In genomic region chr12:13530966-13531365, GRCh38 we compare ENCODE assay signal across 23 cellular contexts.
DNase-seq lines count a peak whose midpoint lies in the region; ATAC-seq and TF ChIP-seq lines count a peak whose summit lies in the region.
"Had no signal": no experiment of that assay in that cellular context is flagged by ENCODE, and none has a peak within 500 bp of the region (broad histone marks: within the 10 kb centered on the region; RNA-seq: fewer than 3 reads in every experiment).

No MANE protein-coding gene starts in this region.

- H3K4me1 ChIP-seq in upper lobe of right lung: no peaks in the 10 kb centered on the region
- H3K4me1 ChIP-seq: adrenal gland, foreskin keratinocyte had no signal

- no peak for TF ChIP-seq CTCF in upper lobe of right lung (IDR thresholded peaks at IDR 0.05)

- H3K27ac ChIP-seq in upper lobe of right lung: no peak overlapping the region
- H3K27ac ChIP-seq: adrenal gland, brain microvascular endothelial cell, foreskin keratinocyte, spleen, tibial artery had no signal

- no peaks in the 10 kb centered on the region for H3K9me3 ChIP-seq in upper lobe of right lung
- H3K9me3 ChIP-seq: adrenal gland, spleen, tibial artery had no signal

- intact Hi-C loops in upper lobe of right lung (cut with DNase I) (no loop called here), Right ventricle myocardium inferior (cut with DNase I) (loop anchor here (5.0 to 10.0 kb wide), 3 partner anchors 134 to 254 kb away; no protein-coding TSS in a partner anchor)

- H3K36me3 ChIP-seq in upper lobe of right lung: no peaks in the 10 kb centered on the region
- H3K36me3 ChIP-seq: adrenal gland, brain microvascular endothelial cell, spleen, tibial artery had no signal

- ATAC-seq in upper lobe of right lung (peak; percentile 51), Right ventricle myocardium inferior (no peak), GM18861 (IDR thresholded peaks at IDR 0.05; ENCODE audit: unreplicated experiment) (no peak)
- ATAC-seq: CD8-positive, alpha-beta T cell; foreskin keratinocyte; PC-3 had no signal

- DNase-seq in DMS53 (lab: John Stamatoyannopoulos, UW): peak; percentile 41
- DNase-seq in DMS53 treated with DMSO at 0.1 percent for 48 hours (lab: John Stamatoyannopoulos, UW; ENCODE audit: unreplicated experiment): no peak
- peak; percentile 67 for DNase-seq in NCI-H2227 treated with DMSO at 0.1 percent for 48 hours (lab: John Stamatoyannopoulos, UW)
- peak; percentile 37 for DNase-seq in globus pallidus (ENCODE audit: low spot score)
- peak; percentile 52 for DNase-seq in upper lobe of right lung
- DNase-seq in Right ventricle myocardium inferior (ENCODE audit: missing footprints): no peak
- DNase-seq in activated gamma-delta T cell (lab: John Stamatoyannopoulos, UW): no peak
- DNase-seq: 8988T; activated T-cell treated with anti-CD3 and anti-CD28 coated beads, Interleukin-2, amount 50 U/mL, for 1 hour; adrenal gland; brain microvascular endothelial cell; CD8-positive, alpha-beta T cell; effector CD8-positive, alpha-beta T cell; foreskin keratinocyte; Kasumi-1; NCI-H1048; NCI-H510A treated with DMSO at 0.1 percent for 48 hours; PC-3; SHP77; spleen; stimulated activated CD4-positive, alpha-beta T cell treated with anti-CD3 and anti-CD28 coated beads, Interleukin-4, amount 100 ng/mL, for 1 hour; tibial artery had no signal

- no peaks in the 10 kb centered on the region for H3K27me3 ChIP-seq in upper lobe of right lung
- H3K27me3 ChIP-seq: adrenal gland, brain microvascular endothelial cell, foreskin keratinocyte, spleen, tibial artery had no signal

- no peak overlapping the region for H3K4me3 ChIP-seq in upper lobe of right lung
- H3K4me3 ChIP-seq: adrenal gland, spleen, tibial artery had no signal

Comparison
In these comparisons a context has a peak if more than half of its experiments do, and no peak if none do; other contexts are left out.
1. DNase-seq: peak in DMS53 (single experiment), NCI-H2227 treated with DMSO at 0.1 percent for 48 hours (single experiment), globus pallidus (single experiment) and upper lobe of right lung (single experiment); none in DMS53 treated with DMSO at 0.1 percent for 48 hours (single experiment), Right ventricle myocardium inferior (single experiment) and activated gamma-delta T cell (single experiment).